In the genomic region with DNA sequence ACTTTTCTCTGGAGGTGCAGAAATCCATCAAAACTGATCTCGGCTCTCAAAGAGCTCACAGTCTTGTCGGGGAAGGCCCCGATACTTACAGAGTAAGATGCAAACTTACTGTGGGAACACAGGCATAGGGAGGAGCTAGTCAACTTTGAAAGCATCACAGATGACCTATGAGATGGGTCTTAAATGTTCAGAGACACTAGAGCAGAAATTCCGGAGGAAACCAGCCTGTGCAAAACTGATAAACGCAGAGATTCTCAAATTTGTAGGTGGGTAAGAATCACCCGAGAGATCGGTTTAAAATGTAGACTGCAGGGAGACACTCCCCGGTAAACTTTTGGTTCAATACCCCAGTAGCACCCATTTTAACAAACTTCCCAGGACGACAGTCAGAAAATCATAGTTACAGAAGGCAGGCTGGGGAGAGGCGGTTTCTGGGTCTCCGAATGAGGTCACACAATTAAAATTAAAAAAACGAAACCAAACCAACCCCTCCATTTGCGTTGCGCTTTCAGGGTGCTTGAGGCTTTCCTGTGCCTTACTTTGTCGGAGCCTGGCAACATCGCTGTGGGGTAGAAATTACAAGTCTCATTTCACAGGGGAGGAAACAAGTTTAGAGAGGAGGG, we compare ENCODE assay signal across 8 cellular contexts. TPM values are rescaled to one million over a fixed set of nuclear protein-coding genes. Genes with fewer than 3 reads are reported as not detected.
DNase-seq lines count a peak whose midpoint lies in the region; ATAC-seq, FAIRE-seq and TF ChIP-seq lines count a peak whose summit lies in the region.

No MANE protein-coding gene starts in this region.

- H3K4me1 Mint-ChIP-seq in activated CD4-positive, alpha-beta memory T cell treated with anti-CD3 and anti-CD28 coated beads, Interleukin-2, amount 10 ng/mL, durations not matched to agents 7 days and 5 days = peaks cover 32% of the 10 kb centered on the region

- H3K4me3 ChIP-seq in fibroblast of mammary gland (ENCODE audit: control insufficient read depth, low read depth, low read length) (peak overlapping the region; percentile 58), neutrophil (ENCODE audit: low read depth in 1 of 2, low read length in 1 of 2) (peak overlapping the region; percentile 88 to 90)

- H3K9me3 Mint-ChIP-seq in activated CD4-positive, alpha-beta memory T cell treated with anti-CD3 and anti-CD28 coated beads, Interleukin-2, amount 10 ng/mL, durations not matched to agents 7 days and 5 days = no peaks in the 10 kb centered on the region

- FAIRE-seq in D721Med (lab: Jason Lieb, UNC) = no peak

- H3K27ac Mint-ChIP-seq in activated CD4-positive, alpha-beta memory T cell treated with anti-CD3 and anti-CD28 coated beads, Interleukin-2, amount 10 ng/mL, durations not matched to agents 7 days and 5 days = peak overlapping the region; percentile 99

- peak; percentile 23 for DNase-seq in NCI-H748 (lab: John Stamatoyannopoulos, UW; ENCODE audit: unreplicated experiment)
- DNase-seq in NCI-H748 treated with DMSO at 0.1 percent for 48 hours (lab: John Stamatoyannopoulos, UW) = no peak
- DNase-seq in activated CD4-positive, alpha-beta memory T cell treated with anti-CD3 and anti-CD28 coated beads, Interleukin-2, amount 10 ng/mL, durations not matched to agents 7 days and 5 days = peak; percentile 47
- peak; percentile 79 for DNase-seq in fibroblast of mammary gland (ENCODE audit: low read depth)
- DNase-seq in D721Med (ENCODE audit: insufficient read length, low spot score) = no peak

- TF ChIP-seq CTCF in fibroblast of mammary gland (conservative IDR thresholded peaks at IDR 0.05; ENCODE audit: control insufficient read depth, insufficient read depth, low read depth, low read length) (no peak), neutrophil (IDR thresholded peaks at IDR 0.05) (no peak), D721Med (IDR thresholded peaks at IDR 0.05; ENCODE audit: insufficient read depth, missing control alignments) (no peak)

- peaks cover 37 to 39% of the 10 kb centered on the region in 2 experiments for H3K4me1 ChIP-seq in neutrophil (ENCODE audit: control insufficient read depth in 1 of 2, insufficient read depth in 1 of 2, low read depth in 1 of 2, low read length in 1 of 2)

- ATAC-seq in GM21723 (IDR thresholded peaks at IDR 0.05; ENCODE audit: unreplicated experiment) = peak; percentile 32

- H3K9me3 ChIP-seq in KOPT-K1 (ENCODE audit: insufficient read depth, low read length, poor library complexity, severe bottlenecking) = no peaks in the 10 kb centered on the region
- no peaks in the 10 kb centered on the region for H3K9me3 ChIP-seq in neutrophil

- H3K27me3 Mint-ChIP-seq in activated CD4-positive, alpha-beta memory T cell treated with anti-CD3 and anti-CD28 coated beads, Interleukin-2, amount 10 ng/mL, durations not matched to agents 7 days and 5 days = no peaks in the 10 kb centered on the region

- H3K27ac ChIP-seq in KOPT-K1 (ENCODE audit: low read depth, low read length, poor library complexity, severe bottlenecking) (peak overlapping the region; percentile 96), neutrophil (peak overlapping the region; percentile 98)

- POLR2A ChIA-PET in activated CD4-positive, alpha-beta memory T cell treated with anti-CD3 and anti-CD28 coated beads, Interleukin-2, amount 10 ng/mL, durations not matched to agents 7 days and 5 days (lab: Charles Lee) = interaction anchor here (0.6 to 4.5 kb wide), 40 partner anchors 10 to 1255 kb away, joined by 3 to 72 read pairs (median 4); a partner anchor contains a TSS

- CTCF ChIA-PET in activated CD4-positive, alpha-beta memory T cell treated with anti-CD3 and anti-CD28 coated beads, Interleukin-2, amount 10 ng/mL, durations not matched to agents 7 days and 5 days (lab: Charles Lee) = interaction anchor here (0.6 to 3.8 kb wide), 14 partner anchors 11 to 248 kb away, joined by 3 to 46 read pairs (median 4); a partner anchor contains a TSS

- H3K4me3 Mint-ChIP-seq in activated CD4-positive, alpha-beta memory T cell treated with anti-CD3 and anti-CD28 coated beads, Interleukin-2, amount 10 ng/mL, durations not matched to agents 7 days and 5 days = peak overlapping the region; percentile 94

- peaks cover 27% of the 10 kb centered on the region for H3K36me3 Mint-ChIP-seq in activated CD4-positive, alpha-beta memory T cell treated with anti-CD3 and anti-CD28 coated beads, Interleukin-2, amount 10 ng/mL, durations not matched to agents 7 days and 5 days (ENCODE audit: low read depth)

- H3K27me3 ChIP-seq in neutrophil = no peaks in the 10 kb centered on the region

- H3K36me3 ChIP-seq in KOPT-K1 (ENCODE audit: insufficient read depth, low read length) (peaks cover 21% of the 10 kb centered on the region), neutrophil (peaks cover 20% of the 10 kb centered on the region)

RNA-seq across cellular contexts. Expression of a gene that starts 0.8 kb away (rescaled TPM):
- 100 to 1,000 TPM; 128 to 133 TPM for total RNA-seq in activated CD4-positive, alpha-beta memory T cell treated with anti-CD3 and anti-CD28 coated beads, Interleukin-2, amount 10 ng/mL, durations not matched to agents 7 days and 5 days

Comparison
In these comparisons a context has a peak if more than half of its experiments do, and no peak if none do; other contexts are left out.
1. DNase-seq: peak in NCI-H748 (single experiment), activated CD4-positive, alpha-beta memory T cell treated with anti-CD3 and anti-CD28 coated beads, Interleukin-2, amount 10 ng/mL, durations not matched to agents 7 days and 5 days (single experiment) and fibroblast of mammary gland (single experiment); none in NCI-H748 treated with DMSO at 0.1 percent for 48 hours (single experiment) and D721Med (single experiment).